Comparison of ENCODE assay signal across 1 cellular context in the genomic region with DNA sequence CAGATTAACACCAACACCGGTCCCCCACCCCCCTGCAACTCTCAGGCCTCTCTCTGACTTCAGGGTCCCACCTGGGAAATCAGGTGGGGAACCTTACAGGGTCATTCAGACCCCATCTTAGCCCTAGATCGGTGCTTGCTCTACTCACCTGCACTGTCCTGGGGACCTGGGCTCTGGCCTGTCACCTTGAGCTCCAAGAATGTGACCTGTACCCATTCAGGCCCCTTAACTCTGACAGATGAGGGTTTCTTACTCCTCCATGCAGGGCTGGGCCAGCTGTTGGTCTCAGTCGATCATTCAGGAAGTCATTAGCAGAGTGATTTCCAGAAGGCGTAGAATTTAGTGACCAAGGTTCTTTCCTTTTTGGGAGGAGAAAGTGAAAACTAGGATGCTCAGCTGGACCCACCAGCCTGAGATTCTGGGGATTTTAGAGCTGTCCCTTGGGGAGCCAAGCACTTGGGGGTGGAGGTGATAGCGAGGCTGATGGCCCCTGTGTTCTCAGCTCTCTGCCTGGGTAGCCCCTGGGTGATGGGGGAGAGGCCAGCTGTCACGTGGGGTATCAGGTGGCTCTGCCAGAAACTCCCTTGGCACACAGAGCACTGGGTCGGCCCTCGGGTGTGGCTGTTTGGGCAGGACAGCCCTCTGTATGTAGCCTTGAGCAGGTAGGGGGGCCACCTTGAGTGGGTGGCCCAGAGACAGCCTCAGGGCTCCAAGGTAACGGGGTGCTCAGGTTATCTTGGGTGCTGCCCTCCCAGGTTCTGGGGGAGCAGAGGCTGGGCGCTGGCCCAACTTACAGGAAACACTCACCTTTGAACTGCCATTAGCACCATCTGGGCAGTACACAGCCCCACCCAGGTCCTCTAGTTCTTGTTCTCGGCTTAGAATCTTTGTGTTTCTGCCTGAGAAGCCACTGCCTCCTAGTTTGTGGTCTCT.
TF ChIP-seq lines count a peak whose summit lies in the region.

No MANE protein-coding gene starts in this region.

TF ChIP-seq in GM12878, 131 proteins besides CTCF, POLR2A, EP300 and RAD21 (continued from another document):
- TF ChIP-seq USF1 (IDR thresholded peaks at IDR 0.05; ENCODE audit: borderline replicate concordance, extremely low read length, insufficient read depth, low read depth, low read length) (peak; percentile 94), SMAD1 (IDR thresholded peaks at IDR 0.05; ENCODE audit: low read depth, partially characterized antibody) (peak; percentile 22), IKZF1 (conservative IDR thresholded peaks at IDR 0.05) (peak; percentile 32), ZBTB4 (CRISPR knock-in tag; IDR thresholded peaks at IDR 0.05) (no peak), ZZZ3 (IDR thresholded peaks at IDR 0.05; ENCODE audit: control insufficient read depth, insufficient read length, low read depth) (no peak), MYC (IDR thresholded peaks at IDR 0.05; ENCODE audit: insufficient read depth, insufficient read length, insufficient replicate concordance, low read length, severe bottlenecking) (no peak), SMARCA5 (IDR thresholded peaks at IDR 0.05) (0 out of 2 replicates have a peak, but pooled peaks have one; percentile 27), CEBPZ (IDR thresholded peaks at IDR 0.05; ENCODE audit: low read depth, low read length) (no peak), HCFC1 (IDR thresholded peaks at IDR 0.05; ENCODE audit: low read length) (no peak), POU2F2 (IDR thresholded peaks at IDR 0.05; ENCODE audit: borderline replicate concordance, low read depth, low read length) (0 out of 3 replicates have a peak, but pooled peaks have one; percentile 18), DPF2 (IDR thresholded peaks at IDR 0.05) (peak; percentile 28; the same call in 1 of the 2 replicates), ESRRA (IDR thresholded peaks at IDR 0.05; ENCODE audit: low read length) (no peak), FOS (IDR thresholded peaks at IDR 0.05; ENCODE audit: borderline replicate concordance, extremely low read depth, insufficient read length) (peak; percentile 52), NR2F1 (conservative IDR thresholded peaks at IDR 0.05) (0 out of 2 replicates have a peak, but pooled peaks have one; percentile 28), BHLHE40 (IDR thresholded peaks at IDR 0.05; ENCODE audit: borderline replicate concordance in 1 of 2, low read depth in 2 of 2, low read length in 1 of 2) (peak in 1 of 2 experiments; percentile 75; a peak in 2 of 4 replicates), SREBF2 (IDR thresholded peaks at IDR 0.05; ENCODE audit: low read length) (no peak), TAF1 (IDR thresholded peaks at IDR 0.05; ENCODE audit: borderline replicate concordance, low read depth, low read length) (peak; percentile 69), SIN3A (IDR thresholded peaks at IDR 0.05; ENCODE audit: low read depth, low read length) (peak; percentile 21)
- TF ChIP-seq, protein P1, sequence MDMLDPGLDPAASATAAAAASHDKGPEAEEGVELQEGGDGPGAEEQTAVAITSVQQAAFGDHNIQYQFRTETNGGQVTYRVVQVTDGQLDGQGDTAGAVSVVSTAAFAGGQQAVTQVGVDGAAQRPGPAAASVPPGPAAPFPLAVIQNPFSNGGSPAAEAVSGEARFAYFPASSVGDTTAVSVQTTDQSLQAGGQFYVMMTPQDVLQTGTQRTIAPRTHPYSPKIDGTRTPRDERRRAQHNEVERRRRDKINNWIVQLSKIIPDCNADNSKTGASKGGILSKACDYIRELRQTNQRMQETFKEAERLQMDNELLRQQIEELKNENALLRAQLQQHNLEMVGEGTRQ (IDR thresholded peaks at IDR 0.05; ENCODE audit: borderline replicate concordance, low read depth, low read length) = peak; percentile 94
- TF ChIP-seq, protein P2, sequence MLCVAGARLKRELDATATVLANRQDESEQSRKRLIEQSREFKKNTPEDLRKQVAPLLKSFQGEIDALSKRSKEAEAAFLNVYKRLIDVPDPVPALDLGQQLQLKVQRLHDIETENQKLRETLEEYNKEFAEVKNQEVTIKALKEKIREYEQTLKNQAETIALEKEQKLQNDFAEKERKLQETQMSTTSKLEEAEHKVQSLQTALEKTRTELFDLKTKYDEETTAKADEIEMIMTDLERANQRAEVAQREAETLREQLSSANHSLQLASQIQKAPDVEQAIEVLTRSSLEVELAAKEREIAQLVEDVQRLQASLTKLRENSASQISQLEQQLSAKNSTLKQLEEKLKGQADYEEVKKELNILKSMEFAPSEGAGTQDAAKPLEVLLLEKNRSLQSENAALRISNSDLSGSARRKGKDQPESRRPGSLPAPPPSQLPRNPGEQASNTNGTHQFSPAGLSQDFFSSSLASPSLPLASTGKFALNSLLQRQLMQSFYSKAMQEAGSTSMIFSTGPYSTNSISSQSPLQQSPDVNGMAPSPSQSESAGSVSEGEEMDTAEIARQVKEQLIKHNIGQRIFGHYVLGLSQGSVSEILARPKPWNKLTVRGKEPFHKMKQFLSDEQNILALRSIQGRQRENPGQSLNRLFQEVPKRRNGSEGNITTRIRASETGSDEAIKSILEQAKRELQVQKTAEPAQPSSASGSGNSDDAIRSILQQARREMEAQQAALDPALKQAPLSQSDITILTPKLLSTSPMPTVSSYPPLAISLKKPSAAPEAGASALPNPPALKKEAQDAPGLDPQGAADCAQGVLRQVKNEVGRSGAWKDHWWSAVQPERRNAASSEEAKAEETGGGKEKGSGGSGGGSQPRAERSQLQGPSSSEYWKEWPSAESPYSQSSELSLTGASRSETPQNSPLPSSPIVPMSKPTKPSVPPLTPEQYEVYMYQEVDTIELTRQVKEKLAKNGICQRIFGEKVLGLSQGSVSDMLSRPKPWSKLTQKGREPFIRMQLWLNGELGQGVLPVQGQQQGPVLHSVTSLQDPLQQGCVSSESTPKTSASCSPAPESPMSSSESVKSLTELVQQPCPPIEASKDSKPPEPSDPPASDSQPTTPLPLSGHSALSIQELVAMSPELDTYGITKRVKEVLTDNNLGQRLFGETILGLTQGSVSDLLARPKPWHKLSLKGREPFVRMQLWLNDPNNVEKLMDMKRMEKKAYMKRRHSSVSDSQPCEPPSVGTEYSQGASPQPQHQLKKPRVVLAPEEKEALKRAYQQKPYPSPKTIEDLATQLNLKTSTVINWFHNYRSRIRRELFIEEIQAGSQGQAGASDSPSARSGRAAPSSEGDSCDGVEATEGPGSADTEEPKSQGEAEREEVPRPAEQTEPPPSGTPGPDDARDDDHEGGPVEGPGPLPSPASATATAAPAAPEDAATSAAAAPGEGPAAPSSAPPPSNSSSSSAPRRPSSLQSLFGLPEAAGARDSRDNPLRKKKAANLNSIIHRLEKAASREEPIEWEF (IDR thresholded peaks at IDR 0.05; ENCODE audit: insufficient replicate concordance, low read depth, low read length) = no peak
- TF ChIP-seq, protein P3, sequence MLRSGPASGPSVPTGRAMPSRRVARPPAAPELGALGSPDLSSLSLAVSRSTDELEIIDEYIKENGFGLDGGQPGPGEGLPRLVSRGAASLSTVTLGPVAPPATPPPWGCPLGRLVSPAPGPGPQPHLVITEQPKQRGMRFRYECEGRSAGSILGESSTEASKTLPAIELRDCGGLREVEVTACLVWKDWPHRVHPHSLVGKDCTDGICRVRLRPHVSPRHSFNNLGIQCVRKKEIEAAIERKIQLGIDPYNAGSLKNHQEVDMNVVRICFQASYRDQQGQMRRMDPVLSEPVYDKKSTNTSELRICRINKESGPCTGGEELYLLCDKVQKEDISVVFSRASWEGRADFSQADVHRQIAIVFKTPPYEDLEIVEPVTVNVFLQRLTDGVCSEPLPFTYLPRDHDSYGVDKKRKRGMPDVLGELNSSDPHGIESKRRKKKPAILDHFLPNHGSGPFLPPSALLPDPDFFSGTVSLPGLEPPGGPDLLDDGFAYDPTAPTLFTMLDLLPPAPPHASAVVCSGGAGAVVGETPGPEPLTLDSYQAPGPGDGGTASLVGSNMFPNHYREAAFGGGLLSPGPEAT (IDR thresholded peaks at IDR 0.05; ENCODE audit: low read depth) = peak; percentile 67
